ENCODE assay signal across 16 cellular contexts in the genomic region with DNA sequence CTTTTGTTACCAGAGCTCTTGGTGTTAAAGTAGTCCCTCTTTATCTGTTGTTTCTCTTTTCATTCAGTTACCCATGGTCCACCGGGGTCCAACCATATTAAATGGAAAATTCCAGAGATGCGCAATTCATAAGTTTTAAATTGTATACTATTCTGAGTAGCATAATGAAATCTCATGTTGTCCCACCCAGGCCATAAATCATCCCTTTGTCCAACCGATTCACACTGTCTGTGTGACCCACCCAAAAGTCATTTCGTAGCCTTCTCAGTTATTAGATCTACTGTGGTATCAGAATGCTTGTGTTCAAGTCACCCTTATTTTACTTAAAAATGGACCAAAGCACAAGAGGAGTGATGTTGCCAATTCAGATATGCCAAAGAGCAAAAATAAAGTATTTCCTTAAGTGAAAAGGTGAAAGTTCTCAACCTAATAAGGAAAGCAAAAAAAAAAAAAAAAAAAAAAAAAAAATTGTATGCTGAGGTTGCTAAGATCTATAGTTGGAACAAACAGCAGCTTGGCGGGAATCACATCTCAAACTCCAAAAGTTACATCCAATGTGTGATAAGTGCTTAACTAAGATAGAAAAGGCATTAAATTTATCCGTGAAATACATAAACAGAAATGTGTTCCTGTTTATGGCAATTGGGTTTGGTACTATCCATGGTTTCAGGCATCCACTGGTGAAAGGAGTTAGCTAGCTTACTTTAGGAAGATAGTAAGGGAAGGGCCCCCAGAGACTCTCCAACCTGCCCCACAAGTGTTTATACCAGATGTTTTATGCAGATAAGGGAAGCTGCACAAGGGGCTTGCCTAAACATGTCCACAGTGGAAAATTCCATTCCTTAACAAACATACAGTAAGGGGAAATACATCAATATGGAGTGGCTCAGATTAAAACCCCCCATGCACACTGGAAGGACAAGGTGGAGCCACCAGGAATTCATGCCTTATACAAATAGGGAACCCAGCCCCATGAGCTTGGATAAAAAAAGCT.
DNase-seq lines count a peak whose midpoint lies in the region; ATAC-seq and TF ChIP-seq lines count a peak whose summit lies in the region.
"Had no signal": no experiment of that assay in that cellular context is flagged by ENCODE, and none has a peak within 500 bp of the region (broad histone marks: within the 10 kb centered on the region; RNA-seq: fewer than 3 reads in every experiment).

No MANE protein-coding gene starts in this region.

- H3K36me3 Mint-ChIP-seq in nephron progenitor cell (ENCODE audit: low read depth): no peaks in the 10 kb centered on the region

- no peaks in the 10 kb centered on the region for H3K36me3 ChIP-seq in RWPE2 (ENCODE audit: low read depth)
- H3K36me3 ChIP-seq in gastrocnemius medialis: no peaks in the 10 kb centered on the region

- H3K27me3 ChIP-seq in RWPE2 (ENCODE audit: insufficient read depth, poor library complexity, severe bottlenecking) (no peaks in the 10 kb centered on the region), gastrocnemius medialis (no peaks in the 10 kb centered on the region)

- H3K27ac Mint-ChIP-seq in nephron progenitor cell: no peak overlapping the region
- H3K27ac Mint-ChIP-seq: activated naive CD8-positive, alpha-beta T cell treated with anti-CD3 and anti-CD28 coated beads, Interleukin-2, amount 10 ng/mL, durations not matched to agents 7 days and 5 days; stimulated activated naive CD8-positive, alpha-beta T cell treated with anti-CD3 and anti-CD28 coated beads, Interleukin-15, Interleukin-2, amounts not matched to agents 100 ng/mL and 50 ng/mL, for 24 hours; T-helper 1 cell treated with Interleukin-12 subunit alpha and Interleukin-12 subunit beta and Interleukin-4 antibody, amounts not matched to agents 30 μg/mL and 1 μg/mL, for 36 hours had no signal

- H3K9me3 Mint-ChIP-seq in nephron progenitor cell: peaks cover 14% of the 10 kb centered on the region

- DNase-seq in NCI-H526 (lab: John Stamatoyannopoulos, UW): peak; percentile 24 to 31
- no peak for DNase-seq in NCI-H526 treated with DMSO at 0.1 percent for 48 hours (lab: John Stamatoyannopoulos, UW)
- DNase-seq in RWPE2 (ENCODE audit: low spot score): no peak
- DNase-seq in erythroblast (lab: John Stamatoyannopoulos, UW): peak; percentile 65 to 75
- DNase-seq in non-pigmented ciliary epithelial cell (ENCODE audit: low read depth): peak; percentile 9
- no peak for DNase-seq in nephron progenitor cell
- no peak for DNase-seq in gastrocnemius medialis
- DNase-seq in activated CD4-positive, alpha-beta T cell treated with anti-CD3 and anti-CD28 coated beads, Interleukin-2, amount 50 U/mL, for 1 hour: no peak
- DNase-seq: activated CD4-positive, alpha-beta T cell treated with anti-CD3 and anti-CD28 coated beads for 4 hours; activated naive CD8-positive, alpha-beta T cell treated with anti-CD3 and anti-CD28 coated beads, Interleukin-2, amount 10 ng/mL, durations not matched to agents 7 days and 5 days; activated T-cell treated with anti-CD3 and anti-CD28 coated beads, Interleukin-2, amount 50 U/mL, for 1 hour; NCI-H1092 treated with DMSO at 0.1 percent for 48 hours; NCI-H510A had no signal

- ATAC-seq in RWPE2 (ENCODE audit: low read depth): peak; percentile 51; the same call in 1 of the 3 replicates
- ATAC-seq in gastrocnemius medialis: no peak
- ATAC-seq: esophagus mucosa had no signal

- no peak overlapping the region for H3K4me3 Mint-ChIP-seq in nephron progenitor cell
- H3K4me3 Mint-ChIP-seq: activated naive CD8-positive, alpha-beta T cell treated with anti-CD3 and anti-CD28 coated beads, Interleukin-2, amount 10 ng/mL, durations not matched to agents 7 days and 5 days; stimulated activated naive CD8-positive, alpha-beta T cell treated with anti-CD3 and anti-CD28 coated beads, Interleukin-15, Interleukin-2, amounts not matched to agents 100 ng/mL and 50 ng/mL, for 24 hours; T-helper 1 cell treated with Interleukin-12 subunit alpha and Interleukin-12 subunit beta and Interleukin-4 antibody, amounts not matched to agents 30 μg/mL and 1 μg/mL, for 36 hours had no signal

- TF ChIP-seq POLR2A in erythroblast (IDR thresholded peaks at IDR 0.05; ENCODE audit: low read length): no peak
- no peak for TF ChIP-seq POLR2A in gastrocnemius medialis (IDR thresholded peaks at IDR 0.05)

- H3K9me3 ChIP-seq in RWPE2 (ENCODE audit: severe bottlenecking): no peaks in the 10 kb centered on the region
- H3K9me3 ChIP-seq in gastrocnemius medialis: no peaks in the 10 kb centered on the region

- H3K4me1 ChIP-seq in RWPE2 (ENCODE audit: insufficient read depth, poor library complexity, severe bottlenecking) (peaks cover 5% of the 10 kb centered on the region), gastrocnemius medialis (no peaks in the 10 kb centered on the region)

- H3K4me3 ChIP-seq in RWPE2 (ENCODE audit: severe bottlenecking): no peak overlapping the region
- no peak overlapping the region for H3K4me3 ChIP-seq in gastrocnemius medialis

- H3K27me3 Mint-ChIP-seq in nephron progenitor cell (ENCODE audit: low read depth, poor library complexity): peaks cover 5% of the 10 kb centered on the region

- intact Hi-C loops in gastrocnemius medialis (cut with DNase I; ENCODE audit: low total_unique reads): no loop called here

- in situ Hi-C loops in gastrocnemius medialis (cut with MboI; ENCODE audit: low sequenced_read_pairs in 4 of 4): no loop called here

- H3K4me1 Mint-ChIP-seq in nephron progenitor cell: no peaks in the 10 kb centered on the region
- H3K4me1 Mint-ChIP-seq: activated naive CD8-positive, alpha-beta T cell treated with anti-CD3 and anti-CD28 coated beads, Interleukin-2, amount 10 ng/mL, durations not matched to agents 7 days and 5 days had no signal

- no peak overlapping the region for H3K27ac ChIP-seq in RWPE2 (ENCODE audit: poor library complexity, severe bottlenecking)
- H3K27ac ChIP-seq in gastrocnemius medialis: no peak overlapping the region

- no peak for TF ChIP-seq CTCF in RWPE2 (IDR thresholded peaks at IDR 0.05; ENCODE audit: poor library complexity, severe bottlenecking)
- TF ChIP-seq CTCF in nephron progenitor cell (IDR thresholded peaks at IDR 0.05): no peak
- no peak for TF ChIP-seq CTCF in gastrocnemius medialis (IDR thresholded peaks at IDR 0.05 in 4 of 5, conservative IDR thresholded peaks at IDR 0.05 in 1 of 5)

Comparison
In these comparisons a context has a peak if more than half of its experiments do, and no peak if none do; other contexts are left out.
1. DNase-seq: peak in NCI-H526 (2 of 2), erythroblast (2 of 2) and non-pigmented ciliary epithelial cell (single experiment); none in NCI-H526 treated with DMSO at 0.1 percent for 48 hours (single experiment), RWPE2 (single experiment), nephron progenitor cell (single experiment), gastrocnemius medialis (0 of 2) and activated CD4-positive, alpha-beta T cell treated with anti-CD3 and anti-CD28 coated beads, Interleukin-2, amount 50 U/mL, for 1 hour (single experiment).